1 cellular context compared by ENCODE assay signal in genomic region chr1:66925558-66925910, GRCh38.
TF ChIP-seq lines count a peak whose summit lies in the region.

No MANE protein-coding gene starts in this region.

TF ChIP-seq in HEK293, 187 proteins besides CTCF, POLR2A, EP300 and RAD21 (continued from another document and continues in another):
- TF ChIP-seq, protein P1, sequence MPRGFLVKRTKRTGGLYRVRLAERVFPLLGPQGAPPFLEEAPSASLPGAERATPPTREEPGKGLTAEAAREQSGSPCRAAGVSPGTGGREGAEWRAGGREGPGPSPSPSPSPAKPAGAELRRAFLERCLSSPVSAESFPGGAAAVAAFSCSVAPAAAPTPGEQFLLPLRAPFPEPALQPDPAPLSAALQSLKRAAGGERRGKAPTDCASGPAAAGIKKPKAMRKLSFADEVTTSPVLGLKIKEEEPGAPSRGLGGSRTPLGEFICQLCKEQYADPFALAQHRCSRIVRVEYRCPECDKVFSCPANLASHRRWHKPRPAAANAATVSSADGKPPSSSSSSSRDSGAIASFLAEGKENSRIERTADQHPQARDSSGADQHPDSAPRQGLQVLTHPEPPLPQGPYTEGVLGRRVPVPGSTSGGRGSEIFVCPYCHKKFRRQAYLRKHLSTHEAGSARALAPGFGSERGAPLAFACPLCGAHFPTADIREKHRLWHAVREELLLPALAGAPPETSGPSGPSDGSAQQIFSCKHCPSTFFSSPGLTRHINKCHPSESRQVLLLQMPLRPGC (tag by site-specific recombination; IDR thresholded peaks at IDR 0.05): no peak
- TF ChIP-seq ZNF658 (tag by site-specific recombination; IDR thresholded peaks at IDR 0.05): no peak
- no peak for TF ChIP-seq ZNF558 (tag by site-specific recombination; IDR thresholded peaks at IDR 0.05)
- TF ChIP-seq BCL11B (tag by site-specific recombination; IDR thresholded peaks at IDR 0.05; ENCODE audit: low read depth): peak; percentile 6; the same call in 1 of the 2 replicates
- no peak for TF ChIP-seq ZNF23 (tag by site-specific recombination; IDR thresholded peaks at IDR 0.05; ENCODE audit: borderline replicate concordance)
- TF ChIP-seq ZNF521 (tag by site-specific recombination; IDR thresholded peaks at IDR 0.05): no peak
- TF ChIP-seq, protein P2, sequence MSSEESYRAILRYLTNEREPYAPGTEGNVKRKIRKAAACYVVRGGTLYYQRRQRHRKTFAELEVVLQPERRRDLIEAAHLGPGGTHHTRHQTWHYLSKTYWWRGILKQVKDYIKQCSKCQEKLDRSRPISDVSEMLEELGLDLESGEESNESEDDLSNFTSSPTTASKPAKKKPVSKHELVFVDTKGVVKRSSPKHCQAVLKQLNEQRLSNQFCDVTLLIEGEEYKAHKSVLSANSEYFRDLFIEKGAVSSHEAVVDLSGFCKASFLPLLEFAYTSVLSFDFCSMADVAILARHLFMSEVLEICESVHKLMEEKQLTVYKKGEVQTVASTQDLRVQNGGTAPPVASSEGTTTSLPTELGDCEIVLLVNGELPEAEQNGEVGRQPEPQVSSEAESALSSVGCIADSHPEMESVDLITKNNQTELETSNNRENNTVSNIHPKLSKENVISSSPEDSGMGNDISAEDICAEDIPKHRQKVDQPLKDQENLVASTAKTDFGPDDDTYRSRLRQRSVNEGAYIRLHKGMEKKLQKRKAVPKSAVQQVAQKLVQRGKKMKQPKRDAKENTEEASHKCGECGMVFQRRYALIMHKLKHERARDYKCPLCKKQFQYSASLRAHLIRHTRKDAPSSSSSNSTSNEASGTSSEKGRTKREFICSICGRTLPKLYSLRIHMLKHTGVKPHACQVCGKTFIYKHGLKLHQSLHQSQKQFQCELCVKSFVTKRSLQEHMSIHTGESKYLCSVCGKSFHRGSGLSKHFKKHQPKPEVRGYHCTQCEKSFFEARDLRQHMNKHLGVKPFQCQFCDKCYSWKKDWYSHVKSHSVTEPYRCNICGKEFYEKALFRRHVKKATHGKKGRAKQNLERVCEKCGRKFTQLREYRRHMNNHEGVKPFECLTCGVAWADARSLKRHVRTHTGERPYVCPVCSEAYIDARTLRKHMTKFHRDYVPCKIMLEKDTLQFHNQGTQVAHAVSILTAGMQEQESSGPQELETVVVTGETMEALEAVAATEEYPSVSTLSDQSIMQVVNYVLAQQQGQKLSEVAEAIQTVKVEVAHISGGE (tag by site-specific recombination; conservative IDR thresholded peaks at IDR 0.05; ENCODE audit: low read depth): no peak
- TF ChIP-seq ZNF701 (tag by site-specific recombination; IDR thresholded peaks at IDR 0.05): no peak
- no peak for TF ChIP-seq GFI1B (tag by site-specific recombination; IDR thresholded peaks at IDR 0.05)
- TF ChIP-seq HOXD13 (CRISPR knock-in tag; IDR thresholded peaks at IDR 0.05; ENCODE audit: borderline replicate concordance): no peak
- no peak for TF ChIP-seq KLF7 (tag by site-specific recombination; IDR thresholded peaks at IDR 0.05; ENCODE audit: borderline replicate concordance)
- TF ChIP-seq ZNF2 (tag by site-specific recombination; IDR thresholded peaks at IDR 0.05): no peak; the same call in 1 of the 2 replicates
- TF ChIP-seq ZNF155 (tag by site-specific recombination; IDR thresholded peaks at IDR 0.05): no peak
- TF ChIP-seq, protein P3, sequence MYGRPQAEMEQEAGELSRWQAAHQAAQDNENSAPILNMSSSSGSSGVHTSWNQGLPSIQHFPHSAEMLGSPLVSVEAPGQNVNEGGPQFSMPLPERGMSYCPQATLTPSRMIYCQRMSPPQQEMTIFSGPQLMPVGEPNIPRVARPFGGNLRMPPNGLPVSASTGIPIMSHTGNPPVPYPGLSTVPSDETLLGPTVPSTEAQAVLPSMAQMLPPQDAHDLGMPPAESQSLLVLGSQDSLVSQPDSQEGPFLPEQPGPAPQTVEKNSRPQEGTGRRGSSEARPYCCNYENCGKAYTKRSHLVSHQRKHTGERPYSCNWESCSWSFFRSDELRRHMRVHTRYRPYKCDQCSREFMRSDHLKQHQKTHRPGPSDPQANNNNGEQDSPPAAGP (tag by site-specific recombination; IDR thresholded peaks at IDR 0.05): no peak; the same call in 1 of the 2 replicates
- no peak for TF ChIP-seq ZNF548 (tag by site-specific recombination; IDR thresholded peaks at IDR 0.05)
- TF ChIP-seq ZNF670 (tag by site-specific recombination; IDR thresholded peaks at IDR 0.05; ENCODE audit: low read depth): no peak
- no peak for TF ChIP-seq ZNF707 (tag by site-specific recombination; IDR thresholded peaks at IDR 0.05)
- TF ChIP-seq PRDM6 (tag by site-specific recombination; IDR thresholded peaks at IDR 0.05): 0 out of 2 replicates have a peak, but pooled peaks have one; percentile 23
- no peak for TF ChIP-seq GLIS1 (tag by site-specific recombination; IDR thresholded peaks at IDR 0.05)
- TF ChIP-seq KLF9 (tag by site-specific recombination; IDR thresholded peaks at IDR 0.05; ENCODE audit: low read depth): no peak
- TF ChIP-seq ZNF623 (tag by site-specific recombination; IDR thresholded peaks at IDR 0.05): peak; percentile 19; the same call in 1 of the 2 replicates
- TF ChIP-seq ZNF292 (tag by site-specific recombination; IDR thresholded peaks at IDR 0.05; ENCODE audit: borderline replicate concordance, low read depth): no peak
- peak; percentile 71; the same call in 1 of the 2 replicates for TF ChIP-seq ZNF610 (tag by site-specific recombination; IDR thresholded peaks at IDR 0.05; ENCODE audit: borderline replicate concordance)
- TF ChIP-seq TRIM28 (IDR thresholded peaks at IDR 0.05; ENCODE audit: borderline replicate concordance, low read length): peak; percentile 10; the same call in 1 of the 2 replicates
- TF ChIP-seq, protein P4, sequence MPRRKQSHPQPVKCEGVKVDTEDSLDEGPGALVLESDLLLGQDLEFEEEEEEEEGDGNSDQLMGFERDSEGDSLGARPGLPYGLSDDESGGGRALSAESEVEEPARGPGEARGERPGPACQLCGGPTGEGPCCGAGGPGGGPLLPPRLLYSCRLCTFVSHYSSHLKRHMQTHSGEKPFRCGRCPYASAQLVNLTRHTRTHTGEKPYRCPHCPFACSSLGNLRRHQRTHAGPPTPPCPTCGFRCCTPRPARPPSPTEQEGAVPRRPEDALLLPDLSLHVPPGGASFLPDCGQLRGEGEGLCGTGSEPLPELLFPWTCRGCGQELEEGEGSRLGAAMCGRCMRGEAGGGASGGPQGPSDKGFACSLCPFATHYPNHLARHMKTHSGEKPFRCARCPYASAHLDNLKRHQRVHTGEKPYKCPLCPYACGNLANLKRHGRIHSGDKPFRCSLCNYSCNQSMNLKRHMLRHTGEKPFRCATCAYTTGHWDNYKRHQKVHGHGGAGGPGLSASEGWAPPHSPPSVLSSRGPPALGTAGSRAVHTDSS (tag by site-specific recombination; IDR thresholded peaks at IDR 0.05): no peak
- TF ChIP-seq REPIN1 (tag by site-specific recombination; IDR thresholded peaks at IDR 0.05; ENCODE audit: low read depth): no peak
- no peak; the same call in 1 of the 2 replicates for TF ChIP-seq ZBTB21 (tag by site-specific recombination; IDR thresholded peaks at IDR 0.05)
- no peak for TF ChIP-seq ZNF19 (tag by site-specific recombination; IDR thresholded peaks at IDR 0.05; ENCODE audit: low read depth)
- TF ChIP-seq ZNF324 (tag by site-specific recombination; IDR thresholded peaks at IDR 0.05): peak; percentile 65; the same call in 1 of the 2 replicates
- peak; percentile 99 for TF ChIP-seq ZNF768 (tag by site-specific recombination; IDR thresholded peaks at IDR 0.05)
- 0 out of 2 replicates have a peak, but pooled peaks have one; percentile 4 for TF ChIP-seq HIC1 (tag by site-specific recombination; IDR thresholded peaks at IDR 0.05)
- TF ChIP-seq ZNF10 (tag by site-specific recombination; IDR thresholded peaks at IDR 0.05): no peak
- no peak for TF ChIP-seq ZFP3 (tag by site-specific recombination; IDR thresholded peaks at IDR 0.05; ENCODE audit: low read depth)
- no peak for TF ChIP-seq EGR2 (tag by site-specific recombination; IDR thresholded peaks at IDR 0.05; ENCODE audit: low read depth)
- no peak for TF ChIP-seq PRDM2 (tag by site-specific recombination; IDR thresholded peaks at IDR 0.05; ENCODE audit: borderline replicate concordance)
- 0 out of 2 replicates have a peak, but pooled peaks have one; percentile 14 for TF ChIP-seq ZNF580 (tag by site-specific recombination; IDR thresholded peaks at IDR 0.05)
- no peak for TF ChIP-seq ZNF133 (tag by site-specific recombination; IDR thresholded peaks at IDR 0.05)
- TF ChIP-seq ZNF37A (tag by site-specific recombination; IDR thresholded peaks at IDR 0.05): no peak
- peak; percentile 87 for TF ChIP-seq ZNF121 (tag by site-specific recombination; IDR thresholded peaks at IDR 0.05)
- TF ChIP-seq ZSCAN30 (tag by site-specific recombination; IDR thresholded peaks at IDR 0.05): peak; percentile 83
- no peak for TF ChIP-seq ZBTB1 (tag by site-specific recombination; IDR thresholded peaks at IDR 0.05)
- TF ChIP-seq ZNF560 (tag by site-specific recombination; IDR thresholded peaks at IDR 0.05; ENCODE audit: borderline replicate concordance): no peak
- TF ChIP-seq SALL2 (tag by site-specific recombination; IDR thresholded peaks at IDR 0.05; ENCODE audit: borderline replicate concordance): no peak
- no peak for TF ChIP-seq ZNF626 (tag by site-specific recombination; IDR thresholded peaks at IDR 0.05)
- TF ChIP-seq ZNF621 (tag by site-specific recombination; IDR thresholded peaks at IDR 0.05): no peak
- TF ChIP-seq ZNF776 (tag by site-specific recombination; IDR thresholded peaks at IDR 0.05; ENCODE audit: borderline replicate concordance): no peak
- TF ChIP-seq, protein P5, sequence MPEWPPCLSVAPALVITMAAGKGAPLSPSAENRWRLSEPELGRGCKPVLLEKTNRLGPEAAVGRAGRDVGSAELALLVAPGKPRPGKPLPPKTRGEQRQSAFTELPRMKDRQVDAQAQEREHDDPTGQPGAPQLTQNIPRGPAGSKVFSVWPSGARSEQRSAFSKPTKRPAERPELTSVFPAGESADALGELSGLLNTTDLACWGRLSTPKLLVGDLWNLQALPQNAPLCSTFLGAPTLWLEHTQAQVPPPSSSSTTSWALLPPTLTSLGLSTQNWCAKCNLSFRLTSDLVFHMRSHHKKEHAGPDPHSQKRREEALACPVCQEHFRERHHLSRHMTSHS (tag by site-specific recombination; IDR thresholded peaks at IDR 0.05): no peak
